ENCODE assay signal across 30 cellular contexts in genomic region chr21:35754583-35754982, GRCh38.
"Had no signal": no experiment of that assay in that cellular context is flagged by ENCODE, and none has a peak within 500 bp of the region (broad histone marks: within the 10 kb centered on the region; RNA-seq: fewer than 3 reads in every experiment).

No MANE protein-coding gene starts in this region.

- H3K4me3 ChIP-seq: adrenal gland, ascending aorta, body of pancreas, breast epithelium, cardiac muscle cell had no signal

- DNase-seq: activated effector memory CD4-positive, alpha-beta T cell treated with anti-CD3 and anti-CD28 coated beads, Interleukin-2, amount 50 U/mL, for 16 hours; activated effector memory CD4-positive, alpha-beta T cell treated with Interleukin-2 at 50 U/mL for 16 hours; activated gamma-delta T cell; activated gamma-delta T cell treated with Interleukin-2 at 50 U/mL for 16 hours; activated naive CD4-positive, alpha-beta T cell; activated naive CD4-positive, alpha-beta T cell treated with anti-CD3 and anti-CD28 coated beads for 36 hours; activated naive CD4-positive, alpha-beta T cell treated with anti-CD3 and anti-CD28 coated beads, Interleukin-2, amount 10 ng/mL, durations not matched to agents 7 days and 5 days; activated naive CD4-positive, alpha-beta T cell treated with anti-CD3 and anti-CD28 coated beads, Interleukin-2, amount 50 U/mL, for 16 hours; activated naive CD4-positive, alpha-beta T cell treated with Interleukin-2 at 50 U/mL for 16 hours; activated naive CD8-positive, alpha-beta T cell treated with anti-CD3 and anti-CD28 coated beads for 36 hours; activated naive CD8-positive, alpha-beta T cell treated with anti-CD3 and anti-CD28 coated beads, Interleukin-2, amount 10 ng/mL, durations not matched to agents 7 days and 5 days; activated naive CD8-positive, alpha-beta T cell treated with anti-CD3 and anti-CD28 coated beads, Interleukin-2, amount 50 U/mL, for 24 hours; activated T-cell treated with anti-CD3 and anti-CD28 coated beads, Interleukin-2, amount 50 U/mL, for 1 hour; activated T-cell treated with anti-CD3 and anti-CD28 coated beads, Interleukin-2, amount 50 U/mL, for 24 hours; activated T-cell treated with anti-CD3 and anti-CD28 coated beads, Interleukin-2, amount 50 U/mL, for 4 hours; activated T-cell treated with anti-CD3 and anti-CD28 coated beads, Interleukin-2, amount 50 U/mL, for 48 hours; activated T-cell treated with anti-CD3 and anti-CD28 coated beads, Interleukin-2, amount 50 U/mL, for 72 hours; adrenal gland; amniotic stem cell; amygdala; anterior cingulate cortex; aorta; body of pancreas; brain microvascular endothelial cell; caudate nucleus; central memory CD4-positive, alpha-beta T cell; cerebellar nuclear complex had no signal

- H3K27ac ChIP-seq: adrenal gland, ascending aorta, body of pancreas, brain microvascular endothelial cell, breast epithelium, cardiac muscle cell had no signal

- H3K27me3 ChIP-seq: ascending aorta, body of pancreas, brain microvascular endothelial cell, breast epithelium had no signal

- H3K4me1 ChIP-seq: adrenal gland, ascending aorta, body of pancreas, breast epithelium had no signal

- H3K9me3 ChIP-seq: adrenal gland, ascending aorta, body of pancreas, breast epithelium had no signal

- H3K36me3 ChIP-seq: adrenal gland, ascending aorta, brain microvascular endothelial cell, breast epithelium, cardiac muscle cell had no signal
